12 cellular contexts compared by ENCODE assay signal in the genomic region with DNA sequence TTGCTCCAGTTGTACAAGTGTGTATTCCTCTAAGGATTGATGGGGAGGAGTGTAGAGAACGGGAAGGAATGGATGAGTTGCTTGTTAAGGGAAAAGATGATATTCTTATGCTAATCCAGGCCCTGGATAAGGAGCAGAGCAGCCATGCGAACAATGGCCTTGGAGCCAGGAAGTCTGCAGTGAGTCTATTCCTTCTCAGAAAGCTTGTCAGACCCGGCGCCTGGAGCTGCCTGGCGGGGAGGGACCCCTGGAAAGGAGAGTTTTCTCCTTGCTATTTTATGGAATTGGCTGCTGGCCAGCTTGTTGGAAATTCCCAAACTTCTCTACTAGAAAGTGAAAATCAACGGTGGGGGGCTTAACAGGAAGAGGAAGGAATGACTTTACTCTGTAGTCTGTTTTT.
DNase-seq lines count a peak whose midpoint lies in the region; ATAC-seq and TF ChIP-seq lines count a peak whose summit lies in the region.
"Had no signal": no experiment of that assay in that cellular context is flagged by ENCODE, and none has a peak within 500 bp of the region (broad histone marks: within the 10 kb centered on the region; RNA-seq: fewer than 3 reads in every experiment).

No MANE protein-coding gene starts in this region.

- peak overlapping the region; percentile 28 for H2BK5ac ChIP-seq in IMR-90 (ENCODE audit: low read depth, low read length, poor library complexity, severe bottlenecking)

- H3K9me1 ChIP-seq in IMR-90 (ENCODE audit: insufficient read depth, low read length): peaks cover 13% of the 10 kb centered on the region

- no peak overlapping the region for H2BK120ac ChIP-seq in IMR-90 (ENCODE audit: low read depth, low read length)

- peak overlapping the region; percentile 64 for H3K14ac ChIP-seq in IMR-90 (replicated peaks; ENCODE audit: low read depth, low read length)

- H4K20me1 ChIP-seq in IMR-90 (ENCODE audit: insufficient read depth, low read length): peaks cover 4% of the 10 kb centered on the region; the same call in 1 of the 2 replicates

- H2AK9ac ChIP-seq in IMR-90 (replicated peaks; ENCODE audit: low read depth, low read length, poor library complexity): no peak overlapping the region

- peak overlapping the region; percentile 55 for H3K4me2 ChIP-seq in IMR-90 (ENCODE audit: low read depth, low read length)

- H4K8ac ChIP-seq in IMR-90 (ENCODE audit: low read depth in 2 of 2, low read length in 2 of 2): peak overlapping the region in 1 of 2 experiments; percentile 48; a peak in 1 of 4 replicates

- H3K27ac ChIP-seq in A673 (ENCODE audit: low read depth, low read length, poor library complexity, severe bottlenecking) (peak overlapping the region; percentile 78), IMR-90 (ENCODE audit: insufficient read depth, low read length) (no peak overlapping the region)
- H3K27ac ChIP-seq: body of pancreas had no signal

- 0 out of 2 replicates have a peak overlapping the region, but pooled peaks have one; percentile 48 for H2AK5ac ChIP-seq in IMR-90 (ENCODE audit: low read depth, low read length)

- ATAC-seq in IMR-90 (ENCODE audit: low read depth): peak; percentile 62
- ATAC-seq in HG02798 (IDR thresholded peaks at IDR 0.05; ENCODE audit: poor library complexity, unreplicated experiment): no peak
- ATAC-seq in HG02571 (IDR thresholded peaks at IDR 0.05; ENCODE audit: unreplicated experiment): no peak
- ATAC-seq in HG03039 (IDR thresholded peaks at IDR 0.05; ENCODE audit: unreplicated experiment): no peak
- ATAC-seq: body of pancreas had no signal

- H3K23ac ChIP-seq in IMR-90 (ENCODE audit: low read depth, low read length): peak overlapping the region; percentile 64

- no peaks in the 10 kb centered on the region for H3K36me3 ChIP-seq in A673 (ENCODE audit: insufficient read depth, low read length, poor library complexity, severe bottlenecking)
- H3K36me3 ChIP-seq in IMR-90 (ENCODE audit: control insufficient read depth, insufficient read depth, low read length): no peaks in the 10 kb centered on the region

- no peak for TF ChIP-seq POLR2A in IMR-90 (IDR thresholded peaks at IDR 0.05; ENCODE audit: low read depth, low read length)

- H3K4me3 Mint-ChIP-seq in chondrocyte (ENCODE audit: unreplicated experiment): peak overlapping the region; percentile 69
- H3K4me3 Mint-ChIP-seq: B cell; stimulated activated naive CD8-positive, alpha-beta T cell treated with anti-CD3 and anti-CD28 coated beads, Interleukin-15, Interleukin-2, amounts not matched to agents 100 ng/mL and 50 ng/mL, for 24 hours had no signal

- POLR2A ChIA-PET in A673 (lab: Charles Lee; ENCODE audit: low non-redundant PET): no interaction called here
- POLR2A ChIA-PET in IMR-90 (lab: Charles Lee; ENCODE audit: unreplicated experiment): no interaction called here

- H3K9me3 ChIP-seq in A673 (ENCODE audit: low read depth, low read length, poor library complexity, severe bottlenecking) (no peaks in the 10 kb centered on the region), IMR-90 (ENCODE audit: control insufficient read depth, insufficient read depth, low read length) (no peaks in the 10 kb centered on the region)
- H3K9me3 ChIP-seq: body of pancreas had no signal

- H2BK15ac ChIP-seq in IMR-90 (ENCODE audit: low read depth, low read length): no peak overlapping the region

- no peak overlapping the region for H3K56ac ChIP-seq in IMR-90 (ENCODE audit: extremely low read depth, insufficient read depth, low read length)

- H3K4me3 ChIP-seq in A673 (ENCODE audit: low read depth, low read length, poor library complexity, severe bottlenecking) (peak overlapping the region; percentile 20), IMR-90 (ENCODE audit: insufficient read depth, low read depth, low read length) (no peak overlapping the region)
- H3K4me3 ChIP-seq: body of pancreas had no signal

- peaks cover 19 to 50% of the 10 kb centered on the region in 2 experiments for H3K79me1 ChIP-seq in IMR-90 (ENCODE audit: low read depth in 1 of 2, low read length in 2 of 2)

- H3K4me1 ChIP-seq in A673 (ENCODE audit: insufficient read depth, low read length, poor library complexity, severe bottlenecking): peaks cover 73% of the 10 kb centered on the region
- H3K4me1 ChIP-seq in IMR-90 (ENCODE audit: control insufficient read depth, insufficient read depth, low read length): peaks cover 13% of the 10 kb centered on the region

- H3K9me3 Mint-ChIP-seq in chondrocyte (ENCODE audit: low read depth): no peaks in the 10 kb centered on the region
- H3K9me3 Mint-ChIP-seq: stimulated activated naive CD8-positive, alpha-beta T cell treated with anti-CD3 and anti-CD28 coated beads, Interleukin-15, Interleukin-2, amounts not matched to agents 100 ng/mL and 50 ng/mL, for 24 hours had no signal

- intact Hi-C loops in A673 (cut with micrococcal nuclease; ENCODE audit: unreplicated experiment): no loop called here
- intact Hi-C loops in IMR-90 (cut with micrococcal nuclease): loop anchor here (5.0 kb wide), 1 partner anchor 111 kb away; the partner anchor contains the start of gene BMPR1A

- no peak overlapping the region for H4K91ac ChIP-seq in IMR-90 (ENCODE audit: insufficient read depth, low read depth, low read length)

- H4K5ac ChIP-seq in IMR-90 (ENCODE audit: low read depth, low read length): peak overlapping the region; percentile 12; the same call in 1 of the 2 replicates

- H3K27me3 ChIP-seq in A673 (replicated peaks; ENCODE audit: insufficient read depth, low read depth, low read length, poor library complexity) (no peaks in the 10 kb centered on the region), IMR-90 (ENCODE audit: control insufficient read depth, insufficient read depth, low read length) (no peaks in the 10 kb centered on the region)
- H3K27me3 ChIP-seq: body of pancreas had no signal

- no peak overlapping the region for H3K18ac ChIP-seq in IMR-90 (ENCODE audit: low read depth, low read length)

- no peak overlapping the region; the same call in 1 of the 2 replicates for H3K9ac ChIP-seq in IMR-90 (ENCODE audit: low read depth, low read length)

- peak overlapping the region; percentile 95 for H3K27ac Mint-ChIP-seq in chondrocyte (ENCODE audit: unreplicated experiment)
- H3K27ac Mint-ChIP-seq: B cell; stimulated activated naive CD8-positive, alpha-beta T cell treated with anti-CD3 and anti-CD28 coated beads, Interleukin-15, Interleukin-2, amounts not matched to agents 100 ng/mL and 50 ng/mL, for 24 hours had no signal

- H3K4ac ChIP-seq in IMR-90 (ENCODE audit: low read depth, low read length): peak overlapping the region; percentile 31; the same call in 1 of the 2 replicates

- no peak for TF ChIP-seq CTCF in A673 (conservative IDR thresholded peaks at IDR 0.05; ENCODE audit: low read depth, low read length)
- TF ChIP-seq CTCF in IMR-90 (conservative IDR thresholded peaks at IDR 0.05; ENCODE audit: low read depth, low read length): no peak
- TF ChIP-seq CTCF in chondrocyte (IDR thresholded peaks at IDR 0.05): no peak

- 17% methylated on average over 1 of the region's 6 CpGs; no CpG with 5 or more reads in 1 of the 2 experiments for WGBS in IMR-90 (ENCODE audit: extremely low coverage in 2 of 2, insufficient read length in 1 of 2), 2 experiments

- H3K36me3 Mint-ChIP-seq in chondrocyte (ENCODE audit: low read depth): no peaks in the 10 kb centered on the region

- DNase-seq in A673 (ENCODE audit: low spot score): peak; percentile 92
- DNase-seq in IMR-90: peak; percentile 47
- no peak for DNase-seq in chondrocyte (ENCODE audit: low spot score)
- DNase-seq in medulla oblongata (ENCODE audit: extremely low spot score): peak; percentile 52
- no peak for DNase-seq in NOMO-1 treated with DMSO at 0.1 percent for 48 hours (lab: John Stamatoyannopoulos, UW; ENCODE audit: unreplicated experiment)
- DNase-seq: body of pancreas, NCI-H1048 had no signal

- H2BK20ac ChIP-seq in IMR-90 (ENCODE audit: low read depth, low read length): 0 out of 2 replicates have a peak overlapping the region, but pooled peaks have one; percentile 21

- TF ChIP-seq RAD21 in IMR-90 (IDR thresholded peaks at IDR 0.05; ENCODE audit: low read length): no peak

- CTCF ChIA-PET in A673 (lab: Charles Lee): interaction anchor here (0.6 kb wide), 1 partner anchor 72 kb away, joined by 5 read pairs; no protein-coding TSS in a partner anchor
- CTCF ChIA-PET in IMR-90 (lab: Yijun Ruan, JAX): no interaction called here

- H2AFZ ChIP-seq in IMR-90 (replicated peaks; ENCODE audit: low read length, poor library complexity): peak overlapping the region; percentile 34

- dilution Hi-C loops in IMR-90 (cut with HindIII; ENCODE audit: low sequenced_read_pairs, unreplicated experiment): no loop called here

- BruUV-seq in A673 (replicated peaks; lab: Mats Ljungman, UMichigan) (no TSS peak), IMR-90 (replicated peaks; lab: Mats Ljungman, UMichigan) (no TSS peak)

- H3K4me1 Mint-ChIP-seq in chondrocyte (ENCODE audit: low read depth): peaks cover 47% of the 10 kb centered on the region
- H3K4me1 Mint-ChIP-seq: B cell had no signal

- H3K27me3 Mint-ChIP-seq in chondrocyte (ENCODE audit: low read depth): no peaks in the 10 kb centered on the region
- H3K27me3 Mint-ChIP-seq: B cell; stimulated activated naive CD8-positive, alpha-beta T cell treated with anti-CD3 and anti-CD28 coated beads, Interleukin-15, Interleukin-2, amounts not matched to agents 100 ng/mL and 50 ng/mL, for 24 hours had no signal

- in situ Hi-C loops in IMR-90 (cut with MboI; ENCODE audit: low sequenced_read_pairs): no loop called here

TF ChIP-seq in IMR-90, 13 proteins besides CTCF, POLR2A, EP300 and RAD21:
- TF ChIP-seq BHLHE40 (IDR thresholded peaks at IDR 0.05; ENCODE audit: low read depth, low read length) (no peak), FOS (IDR thresholded peaks at IDR 0.05; ENCODE audit: low read depth, low read length) (no peak), RCOR1 (IDR thresholded peaks at IDR 0.05; ENCODE audit: insufficient replicate concordance, low read length) (no peak)

Comparison
In these comparisons a context has a peak if more than half of its experiments do, and no peak if none do; other contexts are left out.
1. DNase-seq: peak in A673 (single experiment), IMR-90 (single experiment) and medulla oblongata (single experiment); none in chondrocyte (single experiment) and NOMO-1 treated with DMSO at 0.1 percent for 48 hours (single experiment).